ENCODE assay signal across 1 cellular context in genomic region chr17:48101012-48101720, GRCh38.
TF ChIP-seq lines count a peak whose summit lies in the region.

Gene CBX1, minus strand, starts transcription at chr17:48101478. Its CDS starts 24,474 bp downstream, at chr17:48077004.

TF ChIP-seq in GM12878, 131 proteins besides CTCF, POLR2A, EP300 and RAD21 (continued from another document and continues in another):
- TF ChIP-seq MYC (IDR thresholded peaks at IDR 0.05; ENCODE audit: insufficient read depth, insufficient read length, insufficient replicate concordance, low read length, severe bottlenecking) (no peak), SIX5 (IDR thresholded peaks at IDR 0.05; ENCODE audit: low read depth, low read length, severe bottlenecking) (peak; percentile 87), CBX5 (IDR thresholded peaks at IDR 0.05; ENCODE audit: low read depth) (peak; percentile 99), NFYA (IDR thresholded peaks at IDR 0.05; ENCODE audit: borderline replicate concordance, low read depth, low read length) (no peak), LARP7 (IDR thresholded peaks at IDR 0.05) (peak; percentile 97), USF1 (IDR thresholded peaks at IDR 0.05; ENCODE audit: borderline replicate concordance, extremely low read length, insufficient read depth, low read depth, low read length) (peak; percentile 52), RELB (IDR thresholded peaks at IDR 0.05; ENCODE audit: low read depth) (0 out of 2 replicates have a peak, but pooled peaks have one; percentile 39), SRF (IDR thresholded peaks at IDR 0.05; ENCODE audit: low read depth in 2 of 2, low read length in 2 of 2) (0 out of 4 replicates have a peak, but pooled peaks of 1 of the 2 experiments have one; percentile 4), ZBTB40 (IDR thresholded peaks at IDR 0.05; ENCODE audit: borderline replicate concordance) (no peak), PKNOX1 (IDR thresholded peaks at IDR 0.05) (no peak), EGR1 (IDR thresholded peaks at IDR 0.05; ENCODE audit: borderline replicate concordance in 1 of 2, low read depth in 2 of 2, low read length in 2 of 2) (peak in 1 of 2 experiments; percentile 14; a peak in 1 of 3 replicates), GATAD2B (conservative IDR thresholded peaks at IDR 0.05; ENCODE audit: low read depth) (peak; percentile 84), DPF2 (IDR thresholded peaks at IDR 0.05) (peak; percentile 87; the same call in 1 of the 2 replicates), E2F4 (IDR thresholded peaks at IDR 0.05; ENCODE audit: low read depth, low read length) (no peak), ETV6 (conservative IDR thresholded peaks at IDR 0.05 in 1 of 2, IDR thresholded peaks at IDR 0.05 in 1 of 2; ENCODE audit: borderline replicate concordance in 1 of 2, low read depth in 1 of 2) (no peak), PAX5 (IDR thresholded peaks at IDR 0.05; ENCODE audit: borderline replicate concordance, low read depth, low read length) (no peak), STAT1 (conservative IDR thresholded peaks at IDR 0.05) (peak; percentile 93), NFXL1 (IDR thresholded peaks at IDR 0.05; ENCODE audit: borderline replicate concordance) (no peak; the same call in 1 of the 2 replicates), ZNF622 (IDR thresholded peaks at IDR 0.05) (no peak), ZNF274 (IDR thresholded peaks at IDR 0.05; ENCODE audit: insufficient read depth, insufficient read length) (no peak), TBL1XR1 (IDR thresholded peaks at IDR 0.05; ENCODE audit: low read depth, low read length) (no peak), ZBTB33 (IDR thresholded peaks at IDR 0.05) (no peak), HCFC1 (IDR thresholded peaks at IDR 0.05; ENCODE audit: low read length) (peak; percentile 93), ZBED1 (IDR thresholded peaks at IDR 0.05; ENCODE audit: borderline replicate concordance) (no peak), IRF3 (IDR thresholded peaks at IDR 0.05) (no peak; the same call in 1 of the 2 replicates), CHD1 (IDR thresholded peaks at IDR 0.05; ENCODE audit: low read depth, low read length) (no peak), NR2F1 (conservative IDR thresholded peaks at IDR 0.05) (peak; percentile 48), ZNF217 (IDR thresholded peaks at IDR 0.05) (no peak), MAX (IDR thresholded peaks at IDR 0.05; ENCODE audit: low read depth, low read length) (peak; percentile 33; the same call in 1 of the 2 replicates), IKZF2 (IDR thresholded peaks at IDR 0.05) (no peak; a peak in 1 of 4 replicates), CEBPZ (IDR thresholded peaks at IDR 0.05; ENCODE audit: low read depth, low read length) (no peak), NR2C2 (IDR thresholded peaks at IDR 0.05; ENCODE audit: borderline replicate concordance, control insufficient read depth, insufficient read length, low read depth) (no peak), REST (IDR thresholded peaks at IDR 0.05; ENCODE audit: low read depth, low read length) (no peak), MXI1 (IDR thresholded peaks at IDR 0.05; ENCODE audit: low read depth, low read length) (0 out of 2 replicates have a peak, but pooled peaks have one; percentile 1), IKZF1 (conservative IDR thresholded peaks at IDR 0.05) (peak; percentile 97), RAD51 (IDR thresholded peaks at IDR 0.05) (no peak)
